Comparison of ENCODE assay signal across 19 cellular contexts in genomic region chr18:38174594-38174993, GRCh38.
DNase-seq lines count a peak whose midpoint lies in the region; ATAC-seq, FAIRE-seq and TF ChIP-seq lines count a peak whose summit lies in the region.
"Had no signal": no experiment of that assay in that cellular context is flagged by ENCODE, and none has a peak within 500 bp of the region (broad histone marks: within the 10 kb centered on the region; RNA-seq: fewer than 3 reads in every experiment).

No MANE protein-coding gene starts in this region.

- TF ChIP-seq POLR2A in esophagus muscularis mucosa (IDR thresholded peaks at IDR 0.05; ENCODE audit: low read depth): no peak

- no peaks in the 10 kb centered on the region for H3K36me3 ChIP-seq in esophagus muscularis mucosa
- H3K36me3 ChIP-seq: ascending aorta had no signal

- H3K4me3 ChIP-seq in esophagus muscularis mucosa: no peak overlapping the region
- H3K4me3 ChIP-seq: ascending aorta had no signal

- peak; percentile 24 for DNase-seq in NCI-H1092 treated with DMSO at 0.1 percent for 48 hours (lab: John Stamatoyannopoulos, UW)
- no peak for DNase-seq in NCI-H1092 (lab: John Stamatoyannopoulos, UW)
- DNase-seq in NCI-H146 (lab: John Stamatoyannopoulos, UW): peak; percentile 74
- peak; percentile 91 for DNase-seq in NCI-H69 (lab: John Stamatoyannopoulos, UW)
- no peak for DNase-seq in esophagus muscularis mucosa (ENCODE audit: extremely low spot score)
- DNase-seq in GM19239 (ENCODE audit: insufficient read length, low spot score): no peak
- DNase-seq: activated CD4-positive, alpha-beta T cell treated with anti-CD3 and anti-CD28 coated beads, Interleukin-2, amount 10 ng/mL, durations not matched to agents 7 days and 5 days; AML-193; CD8-positive, alpha-beta memory T cell; H9; immature natural killer cell; NCI-H1105 treated with DMSO at 0.1 percent for 48 hours; NCI-H774; stimulated activated CD8-positive, alpha-beta memory T cell treated with anti-CD3 and anti-CD28 coated beads, Interleukin-4, amount 100 ng/mL, for 48 hours had no signal

- 40% methylated on average over 3 of the region's 3 CpGs for WGBS in esophagus muscularis mucosa

- ATAC-seq in activated CD4-positive, CD25-positive, alpha-beta regulatory T cell treated with anti-CD3 and anti-CD28 coated beads, Interleukin-2, amount 50 U/mL, for 24 hours: no peak
- ATAC-seq: Panc1, sciatic nerve had no signal

- intact Hi-C loops in esophagus muscularis mucosa (cut with DNase I): no loop called here

- no peaks in the 10 kb centered on the region for H3K4me1 ChIP-seq in esophagus muscularis mucosa
- H3K4me1 ChIP-seq: ascending aorta had no signal

- no peaks in the 10 kb centered on the region for H3K27me3 ChIP-seq in esophagus muscularis mucosa
- H3K27me3 ChIP-seq: ascending aorta had no signal

- FAIRE-seq in islet of Langerhans (lab: Jason Lieb, UNC): peak; percentile 79
- FAIRE-seq in GM19239 (lab: Jason Lieb, UNC): no peak

- H3K9me3 ChIP-seq in esophagus muscularis mucosa: no peaks in the 10 kb centered on the region
- H3K9me3 ChIP-seq: ascending aorta had no signal

- no peak overlapping the region for H3K27ac ChIP-seq in esophagus muscularis mucosa (replicated peaks in 1 of 4)
- H3K27ac ChIP-seq: ascending aorta had no signal

- no peak for TF ChIP-seq CTCF in esophagus muscularis mucosa (IDR thresholded peaks at IDR 0.05)

- no peak for TF ChIP-seq EP300 in esophagus muscularis mucosa (IDR thresholded peaks at IDR 0.05)

Comparison
In these comparisons a context has a peak if more than half of its experiments do, and no peak if none do; other contexts are left out.
1. DNase-seq: peak in NCI-H1092 treated with DMSO at 0.1 percent for 48 hours (single experiment), NCI-H146 (single experiment) and NCI-H69 (single experiment); none in NCI-H1092 (single experiment), esophagus muscularis mucosa (single experiment) and GM19239 (single experiment).